In genomic region chr20:58911309-58911708, GRCh38 we compare ENCODE assay signal across 23 cellular contexts.
DNase-seq lines count a peak whose midpoint lies in the region; ATAC-seq, FAIRE-seq and TF ChIP-seq lines count a peak whose summit lies in the region.
"Had no signal": no experiment of that assay in that cellular context is flagged by ENCODE, and none has a peak within 500 bp of the region (broad histone marks: within the 10 kb centered on the region; RNA-seq: fewer than 3 reads in every experiment).

No MANE protein-coding gene starts in this region.

- no peak overlapping the region for H3K4me2 ChIP-seq in DND-41 (ENCODE audit: insufficient read depth, low read length)
- H3K4me2 ChIP-seq: SK-N-SH had no signal

- no peaks in the 10 kb centered on the region for H3K27me3 ChIP-seq in DND-41 (ENCODE audit: insufficient read depth, low read length, poor library complexity)

- no peaks in the 10 kb centered on the region for H3K79me2 ChIP-seq in DND-41 (ENCODE audit: insufficient read depth, low read length)

- 0 out of 3 replicates have a peak, but pooled peaks have one; percentile 5 for ATAC-seq in DND-41 (ENCODE audit: insufficient read depth, low read depth)
- ATAC-seq in effector memory CD8-positive, alpha-beta T cell (replicated peaks): no peak
- ATAC-seq in stimulated activated effector memory CD8-positive, alpha-beta T cell treated with anti-CD3 and anti-CD28 coated beads, Interleukin-12 subunit alpha, Interleukin-12 subunit beta, amount 100 ng/mL, for 72 hours: no peak
- ATAC-seq in stimulated activated naive CD8-positive, alpha-beta T cell treated with anti-CD3 and anti-CD28 coated beads, Interleukin-15, Interleukin-2, amounts not matched to agents 100 U/mL and 50 U/mL, for 24 hours: no peak
- ATAC-seq: PC-3 had no signal

- H2AFZ ChIP-seq in DND-41 (ENCODE audit: low read depth, low read length): no peak overlapping the region

- peaks cover 44% of the 10 kb centered on the region for H4K20me1 ChIP-seq in DND-41 (ENCODE audit: insufficient read depth, low read length)

- no peaks in the 10 kb centered on the region for H3K4me1 ChIP-seq in DND-41 (ENCODE audit: insufficient read depth, low read length)

- peak overlapping the region in 1 of 2 donors; percentile 14 for H3K4me3 Mint-ChIP-seq in effector memory CD8-positive, alpha-beta T cell
- no peak overlapping the region for H3K4me3 Mint-ChIP-seq in stimulated activated effector memory CD8-positive, alpha-beta T cell treated with anti-CD3 and anti-CD28 coated beads, Interleukin-12 subunit alpha, Interleukin-12 subunit beta, amount 100 ng/mL, for 72 hours
- H3K4me3 Mint-ChIP-seq: B cell, CD14-positive monocyte had no signal

- no peak overlapping the region for H3K27ac ChIP-seq in DND-41 (ENCODE audit: low read length)
- H3K27ac ChIP-seq: HL-60 had no signal

- FAIRE-seq in HTR-8/SVneo (lab: Jason Lieb, UNC): peak; percentile 88

- H3K9ac ChIP-seq in DND-41 (ENCODE audit: low read depth, low read length): no peak overlapping the region
- H3K9ac ChIP-seq: SK-N-SH had no signal

- H3K27me3 Mint-ChIP-seq in effector memory CD8-positive, alpha-beta T cell: no peaks in the 10 kb centered on the region
- H3K27me3 Mint-ChIP-seq: B cell had no signal

- H3K9me3 Mint-ChIP-seq in effector memory CD8-positive, alpha-beta T cell: no peaks in the 10 kb centered on the region
- H3K9me3 Mint-ChIP-seq in stimulated activated effector memory CD8-positive, alpha-beta T cell treated with anti-CD3 and anti-CD28 coated beads, Interleukin-12 subunit alpha, Interleukin-12 subunit beta, amount 100 ng/mL, for 72 hours: no peaks in the 10 kb centered on the region
- H3K9me3 Mint-ChIP-seq: CD14-positive monocyte had no signal

- no peak for TF ChIP-seq CTCF in DND-41 (IDR thresholded peaks at IDR 0.05; ENCODE audit: borderline replicate concordance, extremely low read depth, low read length, poor library complexity, severe bottlenecking)

- peaks cover 34 to 36% of the 10 kb centered on the region in 2 donors for H3K4me1 Mint-ChIP-seq in effector memory CD8-positive, alpha-beta T cell (ENCODE audit: low read depth in 2 of 2)
- H3K4me1 Mint-ChIP-seq in stimulated activated effector memory CD8-positive, alpha-beta T cell treated with anti-CD3 and anti-CD28 coated beads, Interleukin-12 subunit alpha, Interleukin-12 subunit beta, amount 100 ng/mL, for 72 hours: peaks cover 43% of the 10 kb centered on the region

- H3K36me3 Mint-ChIP-seq in effector memory CD8-positive, alpha-beta T cell (ENCODE audit: insufficient read depth): peaks cover 67% of the 10 kb centered on the region
- H3K36me3 Mint-ChIP-seq in stimulated activated effector memory CD8-positive, alpha-beta T cell treated with anti-CD3 and anti-CD28 coated beads, Interleukin-12 subunit alpha, Interleukin-12 subunit beta, amount 100 ng/mL, for 72 hours: peaks cover 59% of the 10 kb centered on the region

- H3K27ac Mint-ChIP-seq in effector memory CD8-positive, alpha-beta T cell: peak overlapping the region; percentile 64 to 75
- peak overlapping the region; percentile 41 for H3K27ac Mint-ChIP-seq in stimulated activated effector memory CD8-positive, alpha-beta T cell treated with anti-CD3 and anti-CD28 coated beads, Interleukin-12 subunit alpha, Interleukin-12 subunit beta, amount 100 ng/mL, for 72 hours
- H3K27ac Mint-ChIP-seq: B cell had no signal

- no peak overlapping the region for H3K4me3 ChIP-seq in DND-41 (ENCODE audit: low read depth in 1 of 2, low read length in 2 of 2)

- no peak for DNase-seq in DND-41
- DNase-seq in HTR-8/SVneo (ENCODE audit: insufficient read length, low spot score): no peak
- DNase-seq in effector memory CD8-positive, alpha-beta T cell: no peak
- no peak for DNase-seq in stimulated activated effector memory CD8-positive, alpha-beta T cell treated with anti-CD3 and anti-CD28 coated beads, Interleukin-12 subunit alpha, Interleukin-12 subunit beta, amount 100 ng/mL, for 72 hours (ENCODE audit: low spot score in 2 of 2)
- no peak for DNase-seq in stimulated activated naive CD4-positive, alpha-beta T cell (lab: John Stamatoyannopoulos, UW)
- DNase-seq in NCI-H1048 (lab: John Stamatoyannopoulos, UW): no peak
- no peak for DNase-seq in stimulated activated naive CD8-positive, alpha-beta T cell treated with anti-CD3 and anti-CD28 coated beads, Interleukin-15, Interleukin-2, amounts not matched to agents 100 U/mL and 50 U/mL, for 24 hours
- DNase-seq: Calu3; GOT3; HCEC 1CT; Kasumi-1; NCI-H1105; NCI-H1436 treated with DMSO at 0.1 percent for 48 hours; NCI-H187 treated with DMSO at 0.1 percent for 48 hours; NCI-H524 treated with DMSO at 0.1 percent for 48 hours; NCI-H774; NK-92 treated with Interleukin-12 subunit alpha and Interleukin-12 subunit beta, amount 100 ng/mL, for 24 hours; PC-3; SK-N-SH; SW 1271 had no signal

- peaks cover 53% of the 10 kb centered on the region for H3K36me3 ChIP-seq in DND-41 (ENCODE audit: insufficient read depth, low read length)

- H3K9me3 ChIP-seq in DND-41 (ENCODE audit: insufficient read depth, low read length, severe bottlenecking): no peaks in the 10 kb centered on the region
- H3K9me3 ChIP-seq: SK-N-SH had no signal
